In the genomic region with DNA sequence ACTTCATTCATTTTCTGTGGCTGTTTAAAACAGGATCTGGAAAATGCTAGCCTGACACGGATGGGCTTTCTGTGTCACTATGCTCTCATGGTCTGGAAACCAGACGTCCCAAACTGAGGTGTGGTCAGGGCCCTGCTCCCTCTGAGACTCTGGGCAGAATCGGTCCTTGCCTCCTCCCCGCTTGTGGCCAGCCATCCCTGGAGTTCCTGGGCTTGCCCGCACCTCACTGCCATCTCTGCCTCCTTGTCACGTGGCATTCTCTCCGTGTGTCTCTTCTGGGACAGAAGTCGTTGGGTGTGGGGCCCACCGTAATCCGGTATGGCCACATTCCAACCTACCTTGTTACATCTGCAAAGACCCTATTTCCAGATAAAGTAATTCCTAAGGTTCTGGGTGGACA, we compare ENCODE assay signal across 29 cellular contexts. TPM values are rescaled to one million over a fixed set of nuclear protein-coding genes. Genes with fewer than 3 reads are reported as not detected.
"Had no signal": no experiment of that assay in that cellular context is flagged by ENCODE, and none has a peak within 500 bp of the region (broad histone marks: within the 10 kb centered on the region; RNA-seq: fewer than 3 reads in every experiment).

No MANE protein-coding gene starts in this region.

- H3K27me3 ChIP-seq: cardiac muscle cell, neural progenitor cell had no signal

- H3K4me3 Mint-ChIP-seq: immature natural killer cell; naive thymus-derived CD8-positive, alpha-beta T cell; neural progenitor cell; type B pancreatic cell had no signal

- DNase-seq: effector memory CD4-positive, alpha-beta T cell; foreskin fibroblast; glutamatergic neuron; immature natural killer cell; left cardiac atrium; mammary epithelial cell; occipital lobe; stimulated activated CD4-positive, alpha-beta T cell treated with anti-CD3 and anti-CD28 coated beads, Interleukin-2, amount 100 ng/mL, for 24 hours; stimulated activated CD4-positive, alpha-beta T cell treated with anti-CD3 and anti-CD28 coated beads, Interleukin-4, amount 100 ng/mL, for 4 hours; stimulated activated naive CD4-positive, alpha-beta T cell; stomach had no signal

- ATAC-seq: left cardiac atrium; mucosa of descending colon; naive thymus-derived CD8-positive, alpha-beta T cell; right lobe of liver had no signal

- H3K36me3 ChIP-seq: cardiac muscle cell, esophagus muscularis mucosa, gastroesophageal sphincter, neural progenitor cell, prostate gland, right lobe of liver, stomach had no signal

- H3K36me3 Mint-ChIP-seq: immature natural killer cell, neural progenitor cell, type B pancreatic cell had no signal

- H3K4me3 ChIP-seq: cardiac muscle cell, coronary artery, mucosa of descending colon, neural progenitor cell, prostate gland, right lobe of liver, skin epidermis, stomach had no signal

- H3K27ac ChIP-seq: cardiac muscle cell, coronary artery, esophagus muscularis mucosa, gastroesophageal sphincter, neural progenitor cell, parathyroid adenoma, prostate gland, right lobe of liver, skin epidermis, stomach had no signal

- H3K4me1 ChIP-seq: neural progenitor cell, parathyroid adenoma, prostate gland, right lobe of liver had no signal

- H3K9me3 ChIP-seq: prostate gland, right lobe of liver had no signal

- H3K27ac Mint-ChIP-seq: immature natural killer cell, neural progenitor cell, type B pancreatic cell had no signal

RNA-seq across cellular contexts. Expression of a gene that starts 10.1 kb away (rescaled TPM):
- total RNA-seq: cardiac muscle cell; cerebellum; dermis microvascular lymphatic vessel endothelial cell; esophagus muscularis mucosa; gastroesophageal sphincter; left cardiac atrium; liver; mammary epithelial cell; mucosa of descending colon; naive thymus-derived CD8-positive, alpha-beta T cell; occipital lobe; renal cortical epithelial cell; right lobe of liver; stomach had no signal
- polyA plus RNA-seq: cardiac muscle cell; immature natural killer cell; keratinocyte; liver; mammary epithelial cell; naive thymus-derived CD8-positive, alpha-beta T cell; stomach; thymus had no signal

RNA-seq across cellular contexts. Expression of a gene that starts 57.9 kb away (rescaled TPM):
- total RNA-seq: dermis microvascular lymphatic vessel endothelial cell; mammary epithelial cell; naive thymus-derived CD8-positive, alpha-beta T cell had no signal
- polyA plus RNA-seq: naive thymus-derived CD8-positive, alpha-beta T cell had no signal
